1 cellular context compared by ENCODE assay signal in genomic region chr11:61332823-61333637, GRCh38.
TF ChIP-seq lines count a peak whose summit lies in the region.

TSS of gene DDB1 (minus strand) at chr11:61333105. CDS start at chr11:61332968, 137 bp downstream.
TSS of gene TKFC (plus strand) at chr11:61333228. CDS start at chr11:61334729, 1,501 bp downstream.

TF ChIP-seq in HepG2, 621 proteins besides CTCF, POLR2A, EP300 and RAD21 (continued from another document and continues in another):
- no peak for TF ChIP-seq GLMP (CRISPR knock-in tag; IDR thresholded peaks at IDR 0.05; ENCODE audit: borderline replicate concordance)
- no peak for TF ChIP-seq NFAT5 (CRISPR knock-in tag; IDR thresholded peaks at IDR 0.05)
- peak; percentile 83; the same call in 1 of the 2 replicates for TF ChIP-seq REPIN1 (CRISPR knock-in tag; IDR thresholded peaks at IDR 0.05; ENCODE audit: borderline replicate concordance, low read depth)
- no peak; the same call in none of the 2 replicates for TF ChIP-seq MTERF4 (CRISPR knock-in tag; IDR thresholded peaks at IDR 0.05)
- TF ChIP-seq ZNF724P (CRISPR knock-in tag; IDR thresholded peaks at IDR 0.05; ENCODE audit: borderline replicate concordance) = 0 out of 2 replicates have a peak, but pooled peaks have one; percentile 24
- TF ChIP-seq KLF11 (CRISPR knock-in tag; IDR thresholded peaks at IDR 0.05) = no peak
- TF ChIP-seq E2F2 (CRISPR knock-in tag; IDR thresholded peaks at IDR 0.05; ENCODE audit: borderline replicate concordance) = peak; percentile 11; the same call in 1 of the 2 replicates
- no peak for TF ChIP-seq MTF1 (CRISPR knock-in tag; IDR thresholded peaks at IDR 0.05)
- TF ChIP-seq YEATS4 (CRISPR knock-in tag; IDR thresholded peaks at IDR 0.05; ENCODE audit: borderline replicate concordance) = peak; percentile 97
- TF ChIP-seq SSRP1 (CRISPR knock-in tag; IDR thresholded peaks at IDR 0.05) = 0 out of 2 replicates have a peak, but pooled peaks have one; percentile 19
- no peak; the same call in 1 of the 2 replicates for TF ChIP-seq SAFB2 (CRISPR knock-in tag; IDR thresholded peaks at IDR 0.05; ENCODE audit: borderline replicate concordance, low read depth)
- peak; percentile 64 for TF ChIP-seq HOXA5 (CRISPR knock-in tag; IDR thresholded peaks at IDR 0.05)
- TF ChIP-seq ZBTB25 (CRISPR knock-in tag; IDR thresholded peaks at IDR 0.05) = no peak; the same call in 1 of the 2 replicates
- TF ChIP-seq HMG20B (CRISPR knock-in tag; conservative IDR thresholded peaks at IDR 0.05) = no peak
- TF ChIP-seq ERF (CRISPR knock-in tag; IDR thresholded peaks at IDR 0.05) = 0 out of 2 replicates have a peak, but pooled peaks have one; percentile 65
- no peak for TF ChIP-seq NR3C1 (CRISPR knock-in tag; IDR thresholded peaks at IDR 0.05)
- no peak for TF ChIP-seq ZNF713 (CRISPR knock-in tag; IDR thresholded peaks at IDR 0.05)
- no peak; the same call in none of the 2 replicates for TF ChIP-seq ZBTB39 (CRISPR knock-in tag; IDR thresholded peaks at IDR 0.05)
- no peak for TF ChIP-seq MAF1 (CRISPR knock-in tag; IDR thresholded peaks at IDR 0.05; ENCODE audit: borderline replicate concordance)
- TF ChIP-seq ZNF570 (CRISPR knock-in tag; IDR thresholded peaks at IDR 0.05; ENCODE audit: borderline replicate concordance) = no peak
- TF ChIP-seq ZNF451 (CRISPR knock-in tag; IDR thresholded peaks at IDR 0.05) = peak; percentile 72; the same call in 1 of the 2 replicates
- TF ChIP-seq CCDC6 (CRISPR knock-in tag; IDR thresholded peaks at IDR 0.05) = peak; percentile 95
- peak; percentile 77; the same call in 1 of the 2 replicates for TF ChIP-seq THAP8 (CRISPR knock-in tag; IDR thresholded peaks at IDR 0.05; ENCODE audit: borderline replicate concordance)
- TF ChIP-seq TRIM22 (IDR thresholded peaks at IDR 0.05) = no peak
- TF ChIP-seq SMARCC2 (IDR thresholded peaks at IDR 0.05) = no peak
- peak; percentile 64; the same call in 1 of the 2 replicates for TF ChIP-seq ZNF761 (CRISPR knock-in tag; conservative IDR thresholded peaks at IDR 0.05)
- TF ChIP-seq PLRG1 (conservative IDR thresholded peaks at IDR 0.05) = no peak
- TF ChIP-seq KDM2A (CRISPR knock-in tag; IDR thresholded peaks at IDR 0.05; ENCODE audit: borderline replicate concordance, low read depth) = peak; percentile 93; the same call in 1 of the 2 replicates
- peak; percentile 56; the same call in 1 of the 2 replicates for TF ChIP-seq ZNF746 (CRISPR knock-in tag; IDR thresholded peaks at IDR 0.05)
- peak; percentile 73 for TF ChIP-seq MED1 (CRISPR knock-in tag; IDR thresholded peaks at IDR 0.05)
- TF ChIP-seq ZNF136 (CRISPR knock-in tag; IDR thresholded peaks at IDR 0.05; ENCODE audit: low read depth) = no peak
- peak; percentile 58; the same call in 1 of the 2 replicates for TF ChIP-seq ZNF619 (CRISPR knock-in tag; IDR thresholded peaks at IDR 0.05)
- TF ChIP-seq ZNF225 (CRISPR knock-in tag; IDR thresholded peaks at IDR 0.05) = peak; percentile 79
- TF ChIP-seq PBX2 (CRISPR knock-in tag; IDR thresholded peaks at IDR 0.05) = no peak
- TF ChIP-seq KDM4B (CRISPR knock-in tag; IDR thresholded peaks at IDR 0.05) = no peak; the same call in 1 of the 2 replicates
- peak; percentile 78 for TF ChIP-seq HES4 (CRISPR knock-in tag; IDR thresholded peaks at IDR 0.05; ENCODE audit: borderline replicate concordance)
- TF ChIP-seq SP4 (CRISPR knock-in tag; IDR thresholded peaks at IDR 0.05) = peak; percentile 82
- TF ChIP-seq ZFP36L1 (CRISPR knock-in tag; IDR thresholded peaks at IDR 0.05) = no peak; the same call in 1 of the 2 replicates
- no peak for TF ChIP-seq ARID3A (IDR thresholded peaks at IDR 0.05; ENCODE audit: low read depth, low read length)
- peak; percentile 93 for TF ChIP-seq KMT2B (CRISPR knock-in tag; IDR thresholded peaks at IDR 0.05)
- peak; percentile 83 for TF ChIP-seq ELF1 (CRISPR knock-in tag; IDR thresholded peaks at IDR 0.05)
- TF ChIP-seq XRCC5 (optimal IDR thresholded peaks at IDR 0.05; ENCODE audit: low read length) = peak; percentile 37
- TF ChIP-seq SMARCE1 (IDR thresholded peaks at IDR 0.05; ENCODE audit: borderline replicate concordance) = no peak
- 0 out of 2 replicates have a peak, but pooled peaks have one; percentile 26 for TF ChIP-seq CREB3 (CRISPR knock-in tag; IDR thresholded peaks at IDR 0.05)
- no peak for TF ChIP-seq KDM6A (CRISPR knock-in tag; IDR thresholded peaks at IDR 0.05; ENCODE audit: low read depth)
- peak; percentile 74; the same call in 1 of the 2 replicates for TF ChIP-seq KDM5B (CRISPR knock-in tag; IDR thresholded peaks at IDR 0.05; ENCODE audit: borderline replicate concordance)
- 0 out of 2 replicates have a peak, but pooled peaks have one; percentile 36 for TF ChIP-seq ZNF224 (CRISPR knock-in tag; IDR thresholded peaks at IDR 0.05)
- no peak for TF ChIP-seq ATAD3A (CRISPR knock-in tag; IDR thresholded peaks at IDR 0.05)
